In the genomic region with DNA sequence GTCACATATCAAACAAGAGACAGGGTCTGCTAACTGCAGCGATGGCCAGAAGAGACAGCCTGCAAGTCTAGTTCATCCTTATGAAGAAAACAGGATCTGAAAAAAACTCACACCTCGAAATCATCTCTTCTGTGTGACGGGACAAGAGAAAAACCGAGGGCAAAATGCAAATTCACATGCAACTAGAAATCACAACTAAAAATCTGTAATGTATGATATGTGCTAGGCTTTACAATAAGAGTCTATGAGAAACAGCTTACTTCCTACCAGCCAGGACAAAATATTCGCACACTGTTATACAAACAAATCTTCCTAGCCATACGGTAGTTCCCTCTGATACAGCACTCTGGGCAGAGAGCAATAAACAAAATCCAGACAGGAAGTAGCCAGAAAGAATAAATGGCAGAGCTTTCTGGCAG, we compare ENCODE assay signal across 8 cellular contexts. TPM values are rescaled to one million over a fixed set of nuclear protein-coding genes. Genes with fewer than 3 reads are reported as not detected.
DNase-seq lines count a peak whose midpoint lies in the region; ATAC-seq and TF ChIP-seq lines count a peak whose summit lies in the region.

No MANE protein-coding gene starts in this region.

- H3K9me3 Mint-ChIP-seq in CD4-positive, alpha-beta T cell = peaks cover 3% of the 10 kb centered on the region

- no peaks in the 10 kb centered on the region for H3K27me3 Mint-ChIP-seq in CD4-positive, alpha-beta T cell

- H3K27ac Mint-ChIP-seq in CD4-positive, alpha-beta T cell = peak overlapping the region; percentile 78

- peak; percentile 38 for ATAC-seq in CD4-positive, alpha-beta T cell (ENCODE audit: poor library complexity)
- ATAC-seq in GM19351 (IDR thresholded peaks at IDR 0.05; ENCODE audit: unreplicated experiment) = peak; percentile 74
- ATAC-seq in HG03342 (IDR thresholded peaks at IDR 0.05; ENCODE audit: unreplicated experiment) = peak; percentile 60
- peak in 1 of 2 donors; percentile 23 for ATAC-seq in upper lobe of left lung (ENCODE audit: low FRiP score in 2 of 2)
- ATAC-seq in HG02763 (IDR thresholded peaks at IDR 0.05; ENCODE audit: unreplicated experiment) = no peak

- H3K27me3 ChIP-seq in CD4-positive, alpha-beta T cell (ENCODE audit: control insufficient read depth, insufficient read depth, low read length) = no peaks in the 10 kb centered on the region
- H3K27me3 ChIP-seq in upper lobe of left lung = no peaks in the 10 kb centered on the region

- intact Hi-C loops in CD4-positive, alpha-beta T cell (cut with DNase I, micrococcal nuclease) = loop anchor here in 1 of 2 experiments (2.0 kb wide), 1 partner anchor 13 kb away; no protein-coding TSS in a partner anchor

- no peak for TF ChIP-seq POLR2A in upper lobe of left lung (IDR thresholded peaks at IDR 0.05)

- peak overlapping the region; percentile 66 for H3K4me3 Mint-ChIP-seq in CD4-positive, alpha-beta T cell

- no peak for TF ChIP-seq CTCF in CD4-positive, alpha-beta T cell (IDR thresholded peaks at IDR 0.05)
- TF ChIP-seq CTCF in choroid plexus epithelial cell (conservative IDR thresholded peaks at IDR 0.05; ENCODE audit: low read depth, low read length) = no peak
- no peak for TF ChIP-seq CTCF in upper lobe of left lung (IDR thresholded peaks at IDR 0.05)

- H3K4me1 Mint-ChIP-seq in CD4-positive, alpha-beta T cell (ENCODE audit: low read depth) = peaks cover 85% of the 10 kb centered on the region

- H3K4me1 ChIP-seq in upper lobe of left lung = peaks cover 27 to 46% (median 34%) of the 10 kb centered on the region in 4 donors

- no peak for TF ChIP-seq EP300 in upper lobe of left lung (IDR thresholded peaks at IDR 0.05)

- no peaks in the 10 kb centered on the region for H3K9me3 ChIP-seq in CD4-positive, alpha-beta T cell (ENCODE audit: control insufficient read depth, low read length)
- H3K9me3 ChIP-seq in upper lobe of left lung = no peaks in the 10 kb centered on the region

- H3K36me3 Mint-ChIP-seq in CD4-positive, alpha-beta T cell (ENCODE audit: low read depth) = peaks cover 48% of the 10 kb centered on the region

- no peak for DNase-seq in CD4-positive, alpha-beta T cell
- DNase-seq in choroid plexus epithelial cell (ENCODE audit: low read depth) (peak; percentile 59), upper lobe of left lung (no peak), NCI-H2081 treated with DMSO at 0.1 percent for 48 hours (lab: John Stamatoyannopoulos, UW) (no peak), HK-2 (ENCODE audit: unreplicated experiment) (no peak)

- H3K4me3 ChIP-seq in choroid plexus epithelial cell (ENCODE audit: low read depth, low read length) = peak overlapping the region; percentile 17
- H3K4me3 ChIP-seq in upper lobe of left lung = peak overlapping the region in 1 of 4 donors; percentile 7

- 26 to 35% methylated on average over 6 of the region's 6 CpGs for WGBS in upper lobe of left lung, 2 donors

- H3K36me3 ChIP-seq in upper lobe of left lung = no peaks in the 10 kb centered on the region

- H3K27ac ChIP-seq in CD4-positive, alpha-beta T cell (ENCODE audit: low read depth, low read length) = peak overlapping the region; percentile 54
- peak overlapping the region; percentile 55 to 74 (median 62) for H3K27ac ChIP-seq in upper lobe of left lung

- POLR2A ChIA-PET in CD4-positive, alpha-beta T cell (lab: Charles Lee) = interaction anchor here (0.7 to 6.1 kb wide), 17 partner anchors 8 to 187 kb away, joined by 3 to 58 read pairs (median 5); partner anchors contain the start of gene ANKRD44

- CTCF ChIA-PET in CD4-positive, alpha-beta T cell (lab: Charles Lee) = interaction anchor here (0.9 to 1.1 kb wide), 2 partner anchors 24 to 110 kb away, joined by 3 to 4 read pairs; no protein-coding TSS in a partner anchor

RNA-seq across cellular contexts. Expression of gene ANKRD44, which starts 48.8 kb away (rescaled TPM):
- 100 to 1,000 TPM; 170 to 186 TPM for total RNA-seq in CD4-positive, alpha-beta T cell
- total RNA-seq in upper lobe of left lung = 10 to 100 TPM; 41.0 to 91.1 (median 61.7) TPM
